Comparison of ENCODE assay signal across 15 cellular contexts in the genomic region with DNA sequence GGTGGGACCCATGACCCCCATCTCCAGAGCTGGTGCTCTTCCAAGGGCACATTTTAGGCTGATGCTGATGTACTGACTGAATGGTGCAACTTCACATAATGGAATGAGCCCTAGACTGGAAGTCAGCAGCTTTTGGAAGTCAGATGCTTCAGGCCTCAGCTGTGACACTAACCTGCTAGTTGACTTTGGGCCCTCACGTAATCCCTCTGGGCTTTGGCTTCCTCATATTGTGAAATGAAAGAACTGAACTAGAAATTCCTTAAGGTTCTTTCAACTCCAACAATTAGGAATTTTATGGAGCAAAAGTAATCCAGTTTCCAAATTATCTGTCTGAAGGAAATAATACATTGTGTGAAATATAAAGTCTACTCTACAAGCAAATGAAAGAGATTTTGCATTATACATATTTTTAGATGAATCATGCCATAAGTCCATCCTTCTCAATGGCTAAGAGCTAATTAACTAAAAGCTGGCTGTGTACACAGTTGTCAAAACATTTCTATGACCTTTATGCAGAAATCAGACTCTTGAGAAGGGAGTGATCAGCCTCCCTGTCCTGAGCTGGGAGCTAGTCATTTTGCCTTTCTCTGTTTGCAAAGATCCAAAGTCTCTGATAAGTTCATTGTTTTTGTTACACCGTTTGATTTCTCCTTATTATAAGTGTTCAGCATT.
A peak's percentile ranks its signal among the peaks of the same experiment; 100 is the strongest.
DNase-seq lines count a peak whose midpoint lies in the region; ATAC-seq and TF ChIP-seq lines count a peak whose summit lies in the region.
"Had no signal": no experiment of that assay in that cellular context is flagged by ENCODE, and none has a peak within 500 bp of the region (broad histone marks: within the 10 kb centered on the region; RNA-seq: fewer than 3 reads in every experiment).

No MANE protein-coding gene starts in this region.

- H3K79me1 ChIP-seq in neuronal stem cell (ENCODE audit: low read depth, low read length) (no peaks in the 10 kb centered on the region), H9 (ENCODE audit: insufficient read depth, low read depth, low read length, poor library complexity, severe bottlenecking) (no peaks in the 10 kb centered on the region)

- H3K4ac ChIP-seq in neuronal stem cell (ENCODE audit: low read length) (no peak overlapping the region), H9 (ENCODE audit: low read depth, low read length) (no peak overlapping the region)

- peaks cover 50% of the 10 kb centered on the region for H3K4me1 ChIP-seq in GM23248 (ENCODE audit: insufficient read depth)
- H3K4me1 ChIP-seq in gastroesophageal sphincter: peaks cover 0 to 35% (median 15%) of the 10 kb centered on the region in 3 donors
- H3K4me1 ChIP-seq in smooth muscle cell (ENCODE audit: low read depth): peaks cover 12% of the 10 kb centered on the region
- H3K4me1 ChIP-seq in mucosa of descending colon (ENCODE audit: low read depth): no peaks in the 10 kb centered on the region
- peaks cover 2 to 6% of the 10 kb centered on the region in 2 donors for H3K4me1 ChIP-seq in neuronal stem cell (ENCODE audit: control insufficient read depth in 2 of 2, insufficient read depth in 1 of 2, low read depth in 1 of 2, low read length in 2 of 2)
- H3K4me1 ChIP-seq in H9 (ENCODE audit: insufficient read depth, low read length): peaks cover 2% of the 10 kb centered on the region; the same call in 1 of the 2 replicates

- H3K27me3 ChIP-seq in GM23248 (replicated peaks; ENCODE audit: insufficient read depth) (no peaks in the 10 kb centered on the region), gastroesophageal sphincter (no peaks in the 10 kb centered on the region), smooth muscle cell (ENCODE audit: low read depth) (no peaks in the 10 kb centered on the region), neuronal stem cell (ENCODE audit: control insufficient read depth in 3 of 3, insufficient read depth in 3 of 3, low read depth in 1 of 3, low read length in 3 of 3) (no peaks in the 10 kb centered on the region), H9 (ENCODE audit: insufficient read depth, low read length) (no peaks in the 10 kb centered on the region)

- peaks cover 0 to 13% (median 1%) of the 10 kb centered on the region in 3 experiments; a peak in 4 of 7 replicates for H3K36me3 Mint-ChIP-seq in H9 (ENCODE audit: insufficient read depth in 1 of 3, low read depth in 3 of 3)
- H3K36me3 Mint-ChIP-seq: memory B cell had no signal

- no peaks in the 10 kb centered on the region for H3K36me3 ChIP-seq in GM23248 (ENCODE audit: low read depth)
- H3K36me3 ChIP-seq in gastroesophageal sphincter: no peaks in the 10 kb centered on the region
- H3K36me3 ChIP-seq in smooth muscle cell (ENCODE audit: low read depth): no peaks in the 10 kb centered on the region
- no peaks in the 10 kb centered on the region for H3K36me3 ChIP-seq in mucosa of descending colon (ENCODE audit: low read depth)
- H3K36me3 ChIP-seq in neuronal stem cell (replicated peaks in 1 of 2; ENCODE audit: control insufficient read depth in 2 of 2, insufficient read depth in 2 of 2, low read length in 2 of 2): no peaks in the 10 kb centered on the region

- no peaks in the 10 kb centered on the region for H3K79me2 ChIP-seq in GM23248 (ENCODE audit: insufficient read depth)
- H3K79me2 ChIP-seq in smooth muscle cell (ENCODE audit: low read depth): no peaks in the 10 kb centered on the region
- no peaks in the 10 kb centered on the region for H3K79me2 ChIP-seq in H9 (ENCODE audit: insufficient read depth, low read length)

- no peaks in the 10 kb centered on the region for H3K27me3 Mint-ChIP-seq in H9 (ENCODE audit: low read depth)
- H3K27me3 Mint-ChIP-seq: memory B cell had no signal

- H3K27ac ChIP-seq in GM23248 (peak overlapping the region; percentile 36), gastroesophageal sphincter (peak overlapping the region; percentile 32 to 74 (median 60)), smooth muscle cell (ENCODE audit: low read depth) (peak overlapping the region; percentile 90), neuronal stem cell (replicated peaks; ENCODE audit: low read length) (no peak overlapping the region), H9 (ENCODE audit: insufficient read length, low read depth, low read length) (no peak overlapping the region)
- H3K27ac ChIP-seq: C4-2B had no signal

- H3K9ac ChIP-seq in GM23248 (no peak overlapping the region), smooth muscle cell (ENCODE audit: low read depth) (peak overlapping the region; percentile 50), neuronal stem cell (ENCODE audit: low read depth, low read length, poor library complexity) (no peak overlapping the region), H9 (ENCODE audit: extremely low read depth, insufficient read length, low read length) (no peak overlapping the region)

- H3K4me1 Mint-ChIP-seq in H9: peaks cover 19 to 35% of the 10 kb centered on the region in 2 experiments
- H3K4me1 Mint-ChIP-seq: memory B cell had no signal

- H3T11ph ChIP-seq in H9 (ENCODE audit: low read length): no peak overlapping the region

- DNase-seq in GM23248 (peak; percentile 28), smooth muscle cell (lab: John Stamatoyannopoulos, UW; ENCODE audit: unreplicated experiment) (no peak), activated gamma-delta T cell treated with Interleukin-2 at 50 U/mL for 16 hours (no peak), mucosa of descending colon (no peak), neuronal stem cell (ENCODE audit: low spot score) (no peak), H9 (no peak)
- DNase-seq: activated CD4-positive, alpha-beta T cell treated with anti-CD3 and anti-CD28 coated beads, Interleukin-2, amount 50 U/mL, for 4 hours; MV-4-11; occipital lobe; SIG-M5 had no signal

- TF ChIP-seq POLR2A in gastroesophageal sphincter (IDR thresholded peaks at IDR 0.05): no peak

- H4K8ac ChIP-seq in neuronal stem cell (ENCODE audit: low read depth, low read length): no peak overlapping the region
- H4K8ac ChIP-seq in H9 (replicated peaks; ENCODE audit: insufficient read length, low read depth, low read length): no peak overlapping the region

- H3K4me3 ChIP-seq in GM23248 (no peak overlapping the region), gastroesophageal sphincter (no peak overlapping the region), smooth muscle cell (no peak overlapping the region), mucosa of descending colon (no peak overlapping the region), neuronal stem cell (ENCODE audit: low read length in 2 of 2) (no peak overlapping the region)

- no peak overlapping the region; a peak in 1 of 7 replicates for H3K27ac Mint-ChIP-seq in H9
- H3K27ac Mint-ChIP-seq: activated T-helper 1 cell treated with anti-CD3 and anti-CD28 coated beads, Interleukin-12 subunit alpha, Interleukin-12 subunit beta, Interleukin-2, Interleukin-4 antibody, amounts not matched to agents 30 ng/mL and 10 ng/mL and 1 ng/mL, durations not matched to agents 14 hours and 24 hours and 36 hours; memory B cell had no signal

- H2BK5ac ChIP-seq in neuronal stem cell (ENCODE audit: low read length): no peak overlapping the region
- no peak overlapping the region for H2BK5ac ChIP-seq in H9 (ENCODE audit: insufficient read length, low read length)

- H3K14ac ChIP-seq in neuronal stem cell (ENCODE audit: low read length) (no peak overlapping the region), H9 (ENCODE audit: insufficient read depth, low read length) (no peak overlapping the region)

- no peak overlapping the region for H4K5ac ChIP-seq in H9 (ENCODE audit: insufficient read length, low read depth, low read length)

- H3K18ac ChIP-seq in neuronal stem cell (ENCODE audit: low read length): no peak overlapping the region
- no peak overlapping the region for H3K18ac ChIP-seq in H9 (ENCODE audit: insufficient read length, low read depth, low read length)

- no peak overlapping the region for H3K56ac ChIP-seq in H9 (ENCODE audit: insufficient read length, low read depth, low read length)

- H2BK15ac ChIP-seq in neuronal stem cell (ENCODE audit: low read length) (no peak overlapping the region), H9 (ENCODE audit: low read depth, low read length) (no peak overlapping the region)

- no peak overlapping the region for H3K4me3 Mint-ChIP-seq in H9
- H3K4me3 Mint-ChIP-seq: activated T-helper 1 cell treated with anti-CD3 and anti-CD28 coated beads, Interleukin-12 subunit alpha, Interleukin-12 subunit beta, Interleukin-2, Interleukin-4 antibody, amounts not matched to agents 30 ng/mL and 10 ng/mL and 1 ng/mL, durations not matched to agents 14 hours and 24 hours and 36 hours; memory B cell had no signal

- H2BK120ac ChIP-seq in neuronal stem cell (ENCODE audit: low read depth, low read length): no peak overlapping the region
- no peak overlapping the region for H2BK120ac ChIP-seq in H9 (ENCODE audit: low read depth, low read length, poor library complexity, severe bottlenecking)

- peaks cover 34% of the 10 kb centered on the region for H3F3A ChIP-seq in GM23248 (ENCODE audit: insufficient read depth)
- peaks cover 6% of the 10 kb centered on the region for H3F3A ChIP-seq in smooth muscle cell (ENCODE audit: low read depth)

- no peak overlapping the region for H2BK20ac ChIP-seq in H9 (ENCODE audit: low read depth, low read length, poor library complexity, severe bottlenecking)

- WGBS in GM23248 (ENCODE audit: low coverage in 1 of 2, low lambda C conversion rate in 2 of 2, missing lambda C conversion rate in 2 of 2), 2 experiments: 50 to 55% methylated on average over 2 of the region's 2 CpGs
- 23 to 28% methylated on average over 2 of the region's 2 CpGs for WGBS in gastroesophageal sphincter (ENCODE audit: low coverage in 1 of 2), 2 donors
- WGBS in smooth muscle cell (ENCODE audit: low lambda C conversion rate): 17% methylated on average over 2 of the region's 2 CpGs
- WGBS in neuronal stem cell (ENCODE audit: extremely low coverage in 2 of 2, insufficient read length in 2 of 2, insufficient replicate concordance in 1 of 2), 2 donors: no CpG with 5 or more reads among the region's 2 CpGs
- no CpG with 5 or more reads among the region's 2 CpGs for WGBS in H9 (ENCODE audit: extremely low coverage, insufficient read length, low lambda C conversion rate)

- TF ChIP-seq CTCF in gastroesophageal sphincter (IDR thresholded peaks at IDR 0.05) (no peak), smooth muscle cell (IDR thresholded peaks at IDR 0.05; ENCODE audit: borderline replicate concordance, insufficient read depth, poor library complexity, severe bottlenecking) (no peak), mucosa of descending colon (IDR thresholded peaks at IDR 0.05) (no peak), H9 (conservative IDR thresholded peaks at IDR 0.05) (no peak)

- H4K20me1 ChIP-seq in GM23248 (ENCODE audit: insufficient read depth): no peaks in the 10 kb centered on the region
- H4K20me1 ChIP-seq in smooth muscle cell (ENCODE audit: low read depth): no peaks in the 10 kb centered on the region
- no peaks in the 10 kb centered on the region for H4K20me1 ChIP-seq in H9 (ENCODE audit: control insufficient read depth, insufficient read depth, insufficient read length)

- TF ChIP-seq EP300 in gastroesophageal sphincter (IDR thresholded peaks at IDR 0.05): no peak

- ATAC-seq in SK-N-SH treated with all-trans-retinoic acid at 6 μM for 48 hours (peak; percentile 12; the same call in 2 of the 3 replicates), gastroesophageal sphincter (peak; percentile 77), mucosa of descending colon (no peak)

- H4K91ac ChIP-seq in neuronal stem cell (ENCODE audit: low read depth, low read length, poor library complexity) (no peak overlapping the region), H9 (ENCODE audit: insufficient read length, low read depth, low read length) (no peak overlapping the region)

- peaks cover 7 to 10% of the 10 kb centered on the region in 2 experiments; a peak in 3 of 5 replicates for H3K9me3 Mint-ChIP-seq in H9

- H3K4me2 ChIP-seq in GM23248 (ENCODE audit: unreplicated experiment) (no peak overlapping the region), smooth muscle cell (peak overlapping the region; percentile 17), neuronal stem cell (ENCODE audit: insufficient read depth, low read length, poor library complexity, severe bottlenecking) (no peak overlapping the region), H9 (ENCODE audit: insufficient read depth, insufficient read length, low read length) (no peak overlapping the region)

- H3K9me2 ChIP-seq in GM23248 (ENCODE audit: insufficient read depth): no peaks in the 10 kb centered on the region

- H3K23ac ChIP-seq in neuronal stem cell (ENCODE audit: low read depth, low read length, poor library complexity): no peak overlapping the region
- H3K23ac ChIP-seq in H9 (ENCODE audit: insufficient read length, low read depth, low read length): no peak overlapping the region

- no peaks in the 10 kb centered on the region for H3K9me3 ChIP-seq in GM23248 (ENCODE audit: low read depth)
- H3K9me3 ChIP-seq in gastroesophageal sphincter: no peaks in the 10 kb centered on the region
- no peaks in the 10 kb centered on the region for H3K9me3 ChIP-seq in smooth muscle cell (replicated peaks; ENCODE audit: low read depth)
- H3K9me3 ChIP-seq in mucosa of descending colon: no peaks in the 10 kb centered on the region
- H3K9me3 ChIP-seq in neuronal stem cell (replicated peaks in 1 of 2; ENCODE audit: control insufficient read depth in 2 of 2, insufficient read depth in 1 of 2, low read depth in 1 of 2, low read length in 2 of 2): peaks cover 1 to 8% of the 10 kb centered on the region in 2 donors
- H3K9me3 ChIP-seq in H9 (ENCODE audit: control insufficient read depth, low read depth, low read length): no peaks in the 10 kb centered on the region

- H2BK12ac ChIP-seq in neuronal stem cell (ENCODE audit: low read length) (no peak overlapping the region), H9 (ENCODE audit: insufficient read length, low read depth, low read length) (no peak overlapping the region)

- H2AFZ ChIP-seq in GM23248 (no peak overlapping the region), smooth muscle cell (ENCODE audit: low read depth) (no peak overlapping the region), neuronal stem cell (ENCODE audit: low read length) (no peak overlapping the region), H9 (ENCODE audit: low read length) (no peak overlapping the region)

- intact Hi-C loops in mucosa of descending colon (cut with DNase I, micrococcal nuclease): no loop called here

- in situ Hi-C loops in GM23248 (cut with MboI): no loop called here

- H2AK5ac ChIP-seq in neuronal stem cell (ENCODE audit: low read depth, low read length) (no peak overlapping the region), H9 (ENCODE audit: insufficient read length, low read length) (no peak overlapping the region)

- no peaks in the 10 kb centered on the region for H3K23me2 ChIP-seq in H9 (ENCODE audit: insufficient read length, low read depth, low read length, poor library complexity, severe bottlenecking)

Comparison
In these comparisons a context has a peak if more than half of its experiments do, and no peak if none do; other contexts are left out.
1. H3K27ac ChIP-seq: peak in GM23248 (single experiment), gastroesophageal sphincter (4 of 4) and smooth muscle cell (single experiment); none in neuronal stem cell (single experiment) and H9 (single experiment).